8 cellular contexts compared by ENCODE assay signal in genomic region chr2:64204006-64204632, GRCh38. TPM values are rescaled to one million over a fixed set of nuclear protein-coding genes. Genes with fewer than 3 reads are reported as not detected.
A peak's percentile ranks its signal among the peaks of the same experiment; 100 is the strongest.
DNase-seq lines count a peak whose midpoint lies in the region; FAIRE-seq and TF ChIP-seq lines count a peak whose summit lies in the region.

No MANE protein-coding gene starts in this region.

- CTCF ChIA-PET in activated naive CD4-positive, alpha-beta T cell treated with anti-CD3 and anti-CD28 coated beads, Interleukin-2, amount 10 ng/mL, durations not matched to agents 7 days and 5 days (lab: Charles Lee): interaction anchor here (0.6 to 1.7 kb wide), 5 partner anchors 11 to 127 kb away, joined by 3 to 5 read pairs (median 4); no protein-coding TSS in a partner anchor

- DNase-seq in GM12892 (ENCODE audit: insufficient read length): no peak
- peak; percentile 12 for DNase-seq in H4 (ENCODE audit: low spot score)
- DNase-seq in NB4 (ENCODE audit: low read depth): peak; percentile 71
- peak; percentile 38 for DNase-seq in activated naive CD4-positive, alpha-beta T cell treated with anti-CD3 and anti-CD28 coated beads, Interleukin-2, amount 10 ng/mL, durations not matched to agents 7 days and 5 days
- peak; percentile 21 for DNase-seq in left ventricle myocardium inferior
- peak; percentile 91 for DNase-seq in renal cortical epithelial cell (ENCODE audit: low read depth)
- no peak for DNase-seq in GDM1 (lab: John Stamatoyannopoulos, UW)
- DNase-seq in cortex of kidney (lab: John Stamatoyannopoulos, UW): no peak

- H3K4me1 ChIP-seq in left ventricle myocardium inferior: peaks cover 46% of the 10 kb centered on the region

- no peaks in the 10 kb centered on the region for H3K27me3 Mint-ChIP-seq in activated naive CD4-positive, alpha-beta T cell treated with anti-CD3 and anti-CD28 coated beads, Interleukin-2, amount 10 ng/mL, durations not matched to agents 7 days and 5 days

- H3K4me3 ChIP-seq in NB4 (ENCODE audit: low read depth, low read length): peak overlapping the region; percentile 58
- peak overlapping the region; percentile 49 for H3K4me3 ChIP-seq in left ventricle myocardium inferior

- H3K27ac Mint-ChIP-seq in activated naive CD4-positive, alpha-beta T cell treated with anti-CD3 and anti-CD28 coated beads, Interleukin-2, amount 10 ng/mL, durations not matched to agents 7 days and 5 days: peak overlapping the region; percentile 64

- TF ChIP-seq POLR2A in GM12892 (IDR thresholded peaks at IDR 0.05; ENCODE audit: low read depth, low read length): peak; percentile 63; the same call in 1 of the 2 replicates
- TF ChIP-seq POLR2A in NB4 (IDR thresholded peaks at IDR 0.05; ENCODE audit: extremely low read depth, insufficient read length): peak; percentile 32

- TF ChIP-seq CTCF in NB4 (IDR thresholded peaks at IDR 0.05; ENCODE audit: low read depth, low read length) (no peak), left ventricle myocardium inferior (IDR thresholded peaks at IDR 0.05; ENCODE audit: borderline replicate concordance) (no peak)

- intact Hi-C loops in left ventricle myocardium inferior (cut with micrococcal nuclease): no loop called here

- peaks cover 7% of the 10 kb centered on the region for H3K36me3 Mint-ChIP-seq in activated naive CD4-positive, alpha-beta T cell treated with anti-CD3 and anti-CD28 coated beads, Interleukin-2, amount 10 ng/mL, durations not matched to agents 7 days and 5 days

- peak; percentile 93 for FAIRE-seq in GM12892 (lab: Jason Lieb, UNC)

- peak overlapping the region; percentile 79 for H3K27ac ChIP-seq in left ventricle myocardium inferior (replicated peaks)

- H3K9me3 ChIP-seq in left ventricle myocardium inferior (replicated peaks): no peaks in the 10 kb centered on the region

- peaks cover 65% of the 10 kb centered on the region for H3K4me1 Mint-ChIP-seq in activated naive CD4-positive, alpha-beta T cell treated with anti-CD3 and anti-CD28 coated beads, Interleukin-2, amount 10 ng/mL, durations not matched to agents 7 days and 5 days

- H3K27me3 ChIP-seq in left ventricle myocardium inferior (ENCODE audit: low read depth): no peaks in the 10 kb centered on the region

- H3K36me3 ChIP-seq in left ventricle myocardium inferior: no peaks in the 10 kb centered on the region

- H3K4me3 Mint-ChIP-seq in activated naive CD4-positive, alpha-beta T cell treated with anti-CD3 and anti-CD28 coated beads, Interleukin-2, amount 10 ng/mL, durations not matched to agents 7 days and 5 days: peak overlapping the region; percentile 7

- peaks cover 6% of the 10 kb centered on the region for H3K9me3 Mint-ChIP-seq in activated naive CD4-positive, alpha-beta T cell treated with anti-CD3 and anti-CD28 coated beads, Interleukin-2, amount 10 ng/mL, durations not matched to agents 7 days and 5 days

RNA-seq across cellular contexts. Expression of gene PELI1, which starts 59.9 kb away (rescaled TPM):
- polyA plus RNA-seq in GM12892 (2012; ENCODE audit: missing spikeins): 30.7 TPM
- 5.5 and 5.7 TPM in 2 replicates for total RNA-seq in H4 (2014; rRNA removed; shearing (Covaris generic))
- 6.6 TPM for total RNA-seq in left ventricle myocardium inferior
- total RNA-seq in renal cortical epithelial cell: 23.4 and 39.5 TPM in 2 replicates

Comparison
In these comparisons a context has a peak if more than half of its experiments do, and no peak if none do; other contexts are left out.
1. DNase-seq: peak in H4 (single experiment), NB4 (single experiment), activated naive CD4-positive, alpha-beta T cell treated with anti-CD3 and anti-CD28 coated beads, Interleukin-2, amount 10 ng/mL, durations not matched to agents 7 days and 5 days (single experiment), left ventricle myocardium inferior (single experiment) and renal cortical epithelial cell (single experiment); none in GM12892 (single experiment), GDM1 (single experiment) and cortex of kidney (single experiment).